ENCODE assay signal across 9 cellular contexts in the genomic region with DNA sequence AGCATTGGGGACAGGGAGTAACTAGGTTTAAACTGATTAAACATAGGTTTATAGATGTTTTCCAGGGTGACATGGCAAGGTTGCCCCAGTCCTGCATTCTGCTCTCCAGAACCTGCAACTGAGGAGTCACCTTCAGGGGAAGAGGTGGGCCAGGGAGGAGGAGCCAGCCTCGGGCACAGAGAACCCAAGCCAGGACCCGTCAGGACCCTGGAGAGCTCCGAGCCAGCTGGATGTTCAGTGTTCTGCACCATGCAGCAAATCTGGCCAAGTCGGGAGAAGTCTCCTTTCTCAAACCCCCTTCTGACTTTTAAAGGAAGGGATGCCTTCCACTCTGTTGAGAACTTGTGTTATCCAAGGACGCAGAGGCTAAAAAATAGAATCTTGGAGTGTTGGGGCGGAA.
DNase-seq lines count a peak whose midpoint lies in the region; ATAC-seq and TF ChIP-seq lines count a peak whose summit lies in the region.
"Had no signal": no experiment of that assay in that cellular context is flagged by ENCODE, and none has a peak within 500 bp of the region (broad histone marks: within the 10 kb centered on the region; RNA-seq: fewer than 3 reads in every experiment).

No MANE protein-coding gene starts in this region.

- H3K27me3 Mint-ChIP-seq in neural progenitor cell (ENCODE audit: insufficient read depth, low read depth), result peaks cover 23% of the 10 kb centered on the region

- H3K79me2 ChIP-seq in neural progenitor cell (ENCODE audit: low read depth), result no peaks in the 10 kb centered on the region
- H3K79me2 ChIP-seq: parathyroid adenoma had no signal

- peaks cover 78% of the 10 kb centered on the region for H3K27me3 ChIP-seq in neural progenitor cell
- H3K27me3 ChIP-seq in WERI-Rb-1 (ENCODE audit: insufficient read depth, low read depth, severe bottlenecking), result peaks cover 16% of the 10 kb centered on the region

- no peaks in the 10 kb centered on the region for H3K36me3 Mint-ChIP-seq in neural progenitor cell

- no peak for ATAC-seq in GM21526 (IDR thresholded peaks at IDR 0.05; ENCODE audit: low FRiP score, unreplicated experiment)

- H3K9ac ChIP-seq in neural progenitor cell, result no peak overlapping the region
- H3K9ac ChIP-seq: parathyroid adenoma had no signal

- H3F3A ChIP-seq in neural progenitor cell (ENCODE audit: low read depth), result no peaks in the 10 kb centered on the region

- no peak overlapping the region for H3K27ac ChIP-seq in neural progenitor cell
- no peak overlapping the region for H3K27ac ChIP-seq in WERI-Rb-1
- H3K27ac ChIP-seq: parathyroid adenoma had no signal

- H3K4me3 Mint-ChIP-seq in neural progenitor cell, result no peak overlapping the region

- H3K36me3 ChIP-seq in neural progenitor cell, result no peaks in the 10 kb centered on the region
- H3K36me3 ChIP-seq in WERI-Rb-1, result no peaks in the 10 kb centered on the region

- no peak overlapping the region for H2AFZ ChIP-seq in neural progenitor cell (replicated peaks)
- H2AFZ ChIP-seq: parathyroid adenoma had no signal

- no peaks in the 10 kb centered on the region for H3K9me3 ChIP-seq in neural progenitor cell (ENCODE audit: low read depth)
- H3K9me3 ChIP-seq in WERI-Rb-1 (ENCODE audit: severe bottlenecking), result no peaks in the 10 kb centered on the region

- H3K4me3 ChIP-seq in GM12865 (ENCODE audit: low read depth, low read length) (no peak overlapping the region), cardiac fibroblast (replicated peaks in 1 of 2; ENCODE audit: low read depth in 2 of 2, low read length in 2 of 2) (no peak overlapping the region), neural progenitor cell (no peak overlapping the region), WERI-Rb-1 (ENCODE audit: low read depth, low read length) (no peak overlapping the region)

- H4K20me1 ChIP-seq in neural progenitor cell (ENCODE audit: low read depth), result peaks cover 5% of the 10 kb centered on the region

- no peaks in the 10 kb centered on the region for H3K9me3 Mint-ChIP-seq in neural progenitor cell

- no peaks in the 10 kb centered on the region for H3K4me1 ChIP-seq in neural progenitor cell
- H3K4me1 ChIP-seq: parathyroid adenoma had no signal

- no peak overlapping the region for H3K27ac Mint-ChIP-seq in neural progenitor cell

- TF ChIP-seq CTCF in GM12865 (IDR thresholded peaks at IDR 0.05; ENCODE audit: insufficient read depth, low read depth, low read length, missing control alignments) (no peak), cardiac fibroblast (IDR thresholded peaks at IDR 0.05; ENCODE audit: low read depth, low read length) (no peak), neural progenitor cell (IDR thresholded peaks at IDR 0.05) (no peak), WERI-Rb-1 (IDR thresholded peaks at IDR 0.05; ENCODE audit: low read depth, low read length) (no peak)

- H3K4me2 ChIP-seq in neural progenitor cell, result no peak overlapping the region

- DNase-seq in GM12865 (ENCODE audit: low read depth) (peak; percentile 27), RPMI8226 (peak; percentile 63), cardiac fibroblast (ENCODE audit: low read depth in 2 of 2) (peak; percentile 46), neural progenitor cell (ENCODE audit: low spot score) (peak; percentile 85), ureter (ENCODE audit: low spot score) (no peak), NCI-H1694 treated with DMSO at 0.1 percent for 48 hours (lab: John Stamatoyannopoulos, UW) (no peak), WERI-Rb-1 (no peak)

- no peaks in the 10 kb centered on the region for H3K4me1 Mint-ChIP-seq in neural progenitor cell

Comparison
In these comparisons a context has a peak if more than half of its experiments do, and no peak if none do; other contexts are left out.
1. DNase-seq: peak in GM12865 (single experiment), RPMI8226 (single experiment), cardiac fibroblast (2 of 2) and neural progenitor cell (single experiment); none in ureter (single experiment), NCI-H1694 treated with DMSO at 0.1 percent for 48 hours (single experiment) and WERI-Rb-1 (single experiment).